In the genomic region with DNA sequence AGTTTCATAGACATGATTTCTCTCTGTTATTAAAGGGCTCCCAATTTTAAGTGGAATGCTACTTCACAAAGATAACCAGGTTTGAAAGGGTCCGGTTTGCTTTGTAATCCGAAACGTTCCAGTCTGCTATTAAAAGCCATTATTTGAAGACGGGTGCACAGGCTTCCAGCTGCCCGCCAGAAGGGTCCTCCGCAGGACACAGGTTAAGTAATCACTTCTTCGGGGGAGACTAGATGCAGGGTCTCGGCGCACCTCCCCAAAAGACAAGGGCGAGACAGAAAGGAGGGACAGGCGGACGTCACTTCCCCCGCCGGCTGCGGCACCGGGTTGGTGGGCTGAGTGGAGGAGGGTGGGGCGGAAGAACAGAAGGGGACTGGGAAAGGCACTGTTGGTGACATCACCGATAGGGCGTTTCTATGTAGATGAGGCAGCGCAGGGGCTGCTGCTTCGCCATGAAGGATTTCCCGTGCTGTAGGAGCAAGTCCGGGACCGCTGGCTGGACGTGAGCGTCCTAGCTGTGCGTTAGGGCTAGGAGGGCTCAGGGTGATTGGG, we compare ENCODE assay signal across 8 cellular contexts.
A peak's percentile ranks its signal among the peaks of the same experiment; 100 is the strongest.
DNase-seq lines count a peak whose midpoint lies in the region; ATAC-seq, FAIRE-seq and TF ChIP-seq lines count a peak whose summit lies in the region.

No MANE protein-coding gene starts in this region.

- H3K4me3 ChIP-seq in astrocyte of the cerebellum (ENCODE audit: low read depth, low read length) = peak overlapping the region; percentile 39

- peak; percentile 90 for ATAC-seq in GM18498 (IDR thresholded peaks at IDR 0.05; ENCODE audit: unreplicated experiment)
- peak; percentile 95 for ATAC-seq in HG02943 (IDR thresholded peaks at IDR 0.05; ENCODE audit: low read depth, unreplicated experiment)

- in situ Hi-C loops in astrocyte of the cerebellum (cut with HindIII; ENCODE audit: low sequenced_read_pairs) = no loop called here

- TF ChIP-seq CTCF in astrocyte of the cerebellum (IDR thresholded peaks at IDR 0.05; ENCODE audit: low read depth, low read length, missing control alignments) (no peak), D721Med (IDR thresholded peaks at IDR 0.05; ENCODE audit: insufficient read depth, missing control alignments) (no peak)

- FAIRE-seq in D721Med (lab: Jason Lieb, UNC) = no peak

- DNase-seq in NCI-H187 (lab: John Stamatoyannopoulos, UW) (peak; percentile 96), T-helper 2 cell (peak; percentile 95 to 100 (median 98)), astrocyte of the cerebellum (ENCODE audit: low read depth) (peak; percentile 92), hypothalamus (lab: John Stamatoyannopoulos, UW) (peak; percentile 83 to 100 (median 99)), retina (peak; percentile 100), D721Med (ENCODE audit: insufficient read length, low spot score) (no peak)
